6 cellular contexts compared by ENCODE assay signal in genomic region chr7:27201231-27202017, GRCh38. TPM values are rescaled to one million over a fixed set of nuclear protein-coding genes. Genes with fewer than 3 reads are reported as not detected.
DNase-seq lines count a peak whose midpoint lies in the region; ATAC-seq and TF ChIP-seq lines count a peak whose summit lies in the region.

No MANE protein-coding gene starts in this region.

- intact Hi-C loops in gastrocnemius medialis (cut with DNase I; ENCODE audit: low total_unique reads): no loop called here

- no peak for DNase-seq in AG10803 (ENCODE audit: low read depth)
- DNase-seq in NAMALWA (ENCODE audit: low spot score): peak; percentile 64
- DNase-seq in fibroblast of lung (ENCODE audit: low read depth in 2 of 2): no peak
- DNase-seq in omental fat pad (ENCODE audit: low spot score): no peak
- DNase-seq in gastrocnemius medialis: no peak
- no peak for DNase-seq in stimulated activated CD4-positive, alpha-beta T cell treated with anti-CD3 and anti-CD28 coated beads, Interleukin-4, amount 100 ng/mL, for 24 hours

- H3K27me3 ChIP-seq in fibroblast of lung (ENCODE audit: control insufficient read depth, insufficient read depth, low read length) (peaks cover 84% of the 10 kb centered on the region), gastrocnemius medialis (peaks cover 52 to 76% (median 61%) of the 10 kb centered on the region in 3 donors)

- H4K20me1 ChIP-seq in fibroblast of lung (ENCODE audit: control insufficient read depth, extremely low read depth, insufficient read depth, low read length): no peaks in the 10 kb centered on the region

- H3K4me1 ChIP-seq in fibroblast of lung (ENCODE audit: control insufficient read depth, extremely low read depth, insufficient read depth, low read length): peaks cover 2% of the 10 kb centered on the region
- peaks cover 16 to 29% of the 10 kb centered on the region in 2 donors for H3K4me1 ChIP-seq in gastrocnemius medialis

- H3K9me3 ChIP-seq in fibroblast of lung (ENCODE audit: control insufficient read depth, insufficient read depth, low read depth, low read length): no peaks in the 10 kb centered on the region
- H3K9me3 ChIP-seq in gastrocnemius medialis: no peaks in the 10 kb centered on the region

- TF ChIP-seq CTCF in AG10803 (conservative IDR thresholded peaks at IDR 0.05; ENCODE audit: low read length) (peak; percentile 12; the same call in 1 of the 2 replicates), fibroblast of lung (conservative IDR thresholded peaks at IDR 0.05 in 1 of 2, IDR thresholded peaks at IDR 0.05 in 1 of 2; ENCODE audit: low read depth in 1 of 2, low read length in 2 of 2) (no peak), omental fat pad (IDR thresholded peaks at IDR 0.05) (no peak), gastrocnemius medialis (IDR thresholded peaks at IDR 0.05 in 4 of 5, conservative IDR thresholded peaks at IDR 0.05 in 1 of 5) (no peak)

- no peak overlapping the region for H3K9ac ChIP-seq in fibroblast of lung (ENCODE audit: insufficient read depth, low read length)

- no peaks in the 10 kb centered on the region for H3K79me2 ChIP-seq in fibroblast of lung (ENCODE audit: control insufficient read depth, insufficient read depth, low read length)

- in situ Hi-C loops in gastrocnemius medialis (cut with MboI; ENCODE audit: low sequenced_read_pairs in 4 of 4): loop anchor here (10.0 to 25.0 kb wide), 6 partner anchors 361 to 813 kb away; no protein-coding TSS in a partner anchor

- H3K36me3 ChIP-seq in fibroblast of lung (ENCODE audit: control insufficient read depth, insufficient read depth, low read length): no peaks in the 10 kb centered on the region
- H3K36me3 ChIP-seq in gastrocnemius medialis: no peaks in the 10 kb centered on the region

- no peak for ATAC-seq in omental fat pad (ENCODE audit: low FRiP score)
- ATAC-seq in gastrocnemius medialis: no peak

- no peak overlapping the region for H3K27ac ChIP-seq in fibroblast of lung (ENCODE audit: insufficient read depth, low read length)
- no peak overlapping the region for H3K27ac ChIP-seq in gastrocnemius medialis

- H3K4me3 ChIP-seq in AG10803 (ENCODE audit: low read length) (peak overlapping the region; percentile 22), fibroblast of lung (replicated peaks in 1 of 4; ENCODE audit: control extremely low read depth in 1 of 4, insufficient read depth in 1 of 4, low read depth in 3 of 4, low read length in 4 of 4) (no peak overlapping the region), gastrocnemius medialis (peak overlapping the region in 1 of 4 donors; percentile 71)

- H3K4me2 ChIP-seq in fibroblast of lung (ENCODE audit: extremely low read depth, insufficient read depth, low read length): peak overlapping the region; percentile 1

- no peak overlapping the region for H2AFZ ChIP-seq in fibroblast of lung (ENCODE audit: low read length)

- TF ChIP-seq POLR2A in gastrocnemius medialis (IDR thresholded peaks at IDR 0.05): no peak

RNA-seq across cellular contexts. Expression of gene HOXA13, which starts 1.5 kb away (rescaled TPM):
- total RNA-seq in fibroblast of lung (not detected in 2 replicates), omental fat pad (not detected), gastrocnemius medialis (1 to 10 TPM in 3 of 4 donors, under 1 TPM in 1; 0.82 to 2.4 (median 1.7) TPM)
- not detected in 2 replicates for polyA plus RNA-seq in fibroblast of lung
- not detected in 2 replicates for polyA plus RNA-seq in fibroblast of lung (2012)
- polyA minus RNA-seq in fibroblast of lung (ENCODE audit: low replicate concordance): not detected in 2 replicates

RNA-seq across cellular contexts. Expression of gene HOXA11, which starts 16.4 kb away (rescaled TPM):
- total RNA-seq in fibroblast of lung: not detected in 2 replicates
- polyA plus RNA-seq in fibroblast of lung: 0.03 and 0.18 TPM in 2 replicates
- 0.05 and 0.43 TPM in 2 replicates for polyA plus RNA-seq in fibroblast of lung (2012)
- polyA minus RNA-seq in fibroblast of lung (ENCODE audit: low replicate concordance): 0.12 TPM in 1 of 2 replicates, not detected in the other
- not detected for total RNA-seq in omental fat pad
- total RNA-seq in gastrocnemius medialis: 1 to 10 TPM; 5.1 to 7.9 (median 6.4) TPM

RNA-seq across cellular contexts. Expression of gene HOXA10, which starts 27.3 kb away (rescaled TPM):
- total RNA-seq in fibroblast of lung (under 0.01 and 0.17 TPM in 2 replicates), omental fat pad (1 to 10 TPM in 2 of 4 donors, under 1 TPM in 2; 0.56 to 1.9 (median 1.2) TPM), gastrocnemius medialis (10 to 100 TPM; 24.6 to 61.2 (median 40.0) TPM)
- 0.25 and 1.00 TPM in 2 replicates for polyA plus RNA-seq in fibroblast of lung
- polyA plus RNA-seq in fibroblast of lung (2012): 0.12 and 0.75 TPM in 2 replicates
- polyA minus RNA-seq in fibroblast of lung (ENCODE audit: low replicate concordance): 1.6 TPM in 1 of 2 replicates, not detected in the other

RNA-seq across cellular contexts. Expression of gene HOXA9, which starts 36.1 kb away (rescaled TPM):
- under 0.01 TPM in 1 of 2 replicates, not detected in the other for total RNA-seq in fibroblast of lung
- 0.08 and 0.11 TPM in 2 replicates for polyA plus RNA-seq in fibroblast of lung
- polyA plus RNA-seq in fibroblast of lung (2012): 0.09 TPM in 1 of 2 replicates, not detected in the other
- not detected in 2 replicates for polyA minus RNA-seq in fibroblast of lung (ENCODE audit: low replicate concordance)
- total RNA-seq in omental fat pad: 1 to 10 TPM in 2 of 4 donors, under 1 TPM in 1, not detected in 1; 0.19 to 2.4 (median 1.0) TPM
- 10 to 100 TPM; 18.9 to 30.3 (median 19.5) TPM for total RNA-seq in gastrocnemius medialis

RNA-seq across cellular contexts. Expression of gene EVX1, which starts 41.2 kb away (rescaled TPM):
- total RNA-seq in fibroblast of lung (not detected in 2 replicates), omental fat pad (not detected), gastrocnemius medialis (not detected)
- not detected in 2 replicates for polyA plus RNA-seq in fibroblast of lung
- not detected in 2 replicates for polyA plus RNA-seq in fibroblast of lung (2012)
- not detected in 2 replicates for polyA minus RNA-seq in fibroblast of lung (ENCODE audit: low replicate concordance)

Comparison
In these comparisons a context has a peak if more than half of its experiments do, and no peak if none do; other contexts are left out.
1. RNA of gene HOXA10, which starts 27.3 kb away (total RNA-seq): 24.6 to 61.2 TPM in gastrocnemius medialis; 0.56 to 1.9 TPM in omental fat pad and under 0.01 to 0.17 TPM in fibroblast of lung; every median in the first group is over 4 times any median in the second.